In the genomic region with DNA sequence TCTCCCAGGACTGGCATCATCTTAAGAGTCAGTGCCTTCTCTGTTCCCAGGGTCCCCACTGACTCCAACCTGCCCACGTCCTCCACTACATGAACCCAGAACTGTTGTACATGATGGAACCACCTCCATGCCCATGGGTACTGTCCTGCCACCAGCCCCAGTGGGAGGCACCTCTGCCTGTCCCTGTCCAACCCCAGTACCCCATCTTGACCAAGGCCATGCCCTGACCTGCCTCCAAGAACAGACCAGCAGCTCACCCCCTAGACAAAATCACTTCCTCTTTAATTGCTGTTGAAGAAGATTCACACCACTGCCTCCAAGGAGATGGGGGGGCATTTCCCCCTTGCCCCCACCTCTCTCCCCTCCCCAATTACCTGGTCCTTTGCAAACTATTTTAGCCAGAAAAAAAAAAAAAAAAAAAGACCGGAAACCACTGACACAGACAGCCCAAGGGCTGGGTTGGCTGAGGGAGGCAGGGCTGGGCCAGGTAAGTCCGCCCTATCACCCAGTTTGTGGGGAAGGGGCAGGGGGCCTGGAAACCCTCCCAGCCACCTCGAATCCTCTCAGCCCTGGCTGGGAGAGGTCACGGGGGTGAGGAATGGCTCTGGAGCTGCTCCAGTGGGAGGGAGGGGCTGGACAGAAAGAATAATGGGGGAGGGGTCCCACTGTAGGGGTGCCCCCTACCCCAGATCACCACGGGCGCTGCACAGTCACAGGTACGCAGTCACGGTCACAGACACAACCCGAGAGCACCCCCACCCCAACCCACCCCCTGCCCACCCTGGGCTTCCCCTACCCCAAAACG, we compare ENCODE assay signal across 12 cellular contexts. TPM values are rescaled to one million over a fixed set of nuclear protein-coding genes. Genes with fewer than 3 reads are reported as not detected.
DNase-seq lines count a peak whose midpoint lies in the region; ATAC-seq, FAIRE-seq and TF ChIP-seq lines count a peak whose summit lies in the region.
"Had no signal": no experiment of that assay in that cellular context is flagged by ENCODE, and none has a peak within 500 bp of the region (broad histone marks: within the 10 kb centered on the region; RNA-seq: fewer than 3 reads in every experiment).

No MANE protein-coding gene starts in this region.

- no peaks in the 10 kb centered on the region for H3K27me3 Mint-ChIP-seq in activated CD4-positive, alpha-beta T cell treated with anti-CD3 and anti-CD28 coated beads, Interleukin-2, amount 10 ng/mL, durations not matched to agents 24 days and 14 days
- no peaks in the 10 kb centered on the region for H3K27me3 Mint-ChIP-seq in activated CD4-positive, alpha-beta memory T cell treated with anti-CD3 and anti-CD28 coated beads, Interleukin-2, amount 10 ng/mL, durations not matched to agents 7 days and 5 days
- H3K27me3 Mint-ChIP-seq in neural progenitor cell (ENCODE audit: insufficient read depth, low read depth): peaks cover 39% of the 10 kb centered on the region

- DNase-seq in activated CD4-positive, alpha-beta T cell treated with anti-CD3 and anti-CD28 coated beads, Interleukin-2, amount 10 ng/mL, durations not matched to agents 24 days and 14 days: no peak
- no peak for DNase-seq in activated CD4-positive, alpha-beta T cell treated with anti-CD3 and anti-CD28 coated beads for 1 hour
- peak; percentile 37 for DNase-seq in GM13976 (ENCODE audit: low spot score)
- no peak for DNase-seq in activated CD4-positive, alpha-beta memory T cell treated with anti-CD3 and anti-CD28 coated beads, Interleukin-2, amount 10 ng/mL, durations not matched to agents 7 days and 5 days
- DNase-seq in neural progenitor cell (ENCODE audit: low spot score): no peak
- DNase-seq in tibial nerve (ENCODE audit: low spot score in 2 of 2): no peak
- DNase-seq in GM12892 (ENCODE audit: insufficient read length): no peak
- DNase-seq: T-helper 9 cell had no signal

- FAIRE-seq in GM12892 (lab: Jason Lieb, UNC): no peak
- FAIRE-seq: A204.1 had no signal

- peaks cover 21% of the 10 kb centered on the region for H4K20me1 ChIP-seq in neural progenitor cell (ENCODE audit: low read depth)

- no peak for ATAC-seq in GM18867 (IDR thresholded peaks at IDR 0.05; ENCODE audit: unreplicated experiment)

- H3K4me2 ChIP-seq in neural progenitor cell: no peak overlapping the region

- POLR2A ChIA-PET in activated CD4-positive, alpha-beta memory T cell treated with anti-CD3 and anti-CD28 coated beads, Interleukin-2, amount 10 ng/mL, durations not matched to agents 7 days and 5 days (lab: Charles Lee): interaction anchor here (1.0 to 1.1 kb wide), 2 partner anchors 16 to 20 kb away, joined by 3 to 5 read pairs; a partner anchor contains a TSS

- H3K4me3 ChIP-seq in neural progenitor cell (no peak overlapping the region), tibial nerve (no peak overlapping the region)

- H3F3A ChIP-seq in neural progenitor cell (ENCODE audit: low read depth): no peaks in the 10 kb centered on the region

- H3K27ac ChIP-seq in neural progenitor cell: no peak overlapping the region
- H3K27ac ChIP-seq in tibial nerve: no peak overlapping the region
- H3K27ac ChIP-seq: brain microvascular endothelial cell, thyroid gland had no signal

- CTCF ChIA-PET in activated CD4-positive, alpha-beta memory T cell treated with anti-CD3 and anti-CD28 coated beads, Interleukin-2, amount 10 ng/mL, durations not matched to agents 7 days and 5 days (lab: Charles Lee): interaction anchor here (0.7 to 1.9 kb wide), 4 partner anchors 16 to 178 kb away, joined by 3 to 10 read pairs (median 4); no protein-coding TSS in a partner anchor

- H3K27ac Mint-ChIP-seq in activated CD4-positive, alpha-beta T cell treated with anti-CD3 and anti-CD28 coated beads, Interleukin-2, amount 10 ng/mL, durations not matched to agents 24 days and 14 days: peak overlapping the region; percentile 51
- H3K27ac Mint-ChIP-seq in activated CD4-positive, alpha-beta memory T cell treated with anti-CD3 and anti-CD28 coated beads, Interleukin-2, amount 10 ng/mL, durations not matched to agents 7 days and 5 days: peak overlapping the region; percentile 22
- H3K27ac Mint-ChIP-seq in neural progenitor cell: no peak overlapping the region

- H3K9me3 ChIP-seq in neural progenitor cell (ENCODE audit: low read depth): no peaks in the 10 kb centered on the region
- no peaks in the 10 kb centered on the region for H3K9me3 ChIP-seq in tibial nerve
- H3K9me3 ChIP-seq: thyroid gland had no signal

- peaks cover 39% of the 10 kb centered on the region for H3K36me3 Mint-ChIP-seq in activated CD4-positive, alpha-beta T cell treated with anti-CD3 and anti-CD28 coated beads, Interleukin-2, amount 10 ng/mL, durations not matched to agents 24 days and 14 days (ENCODE audit: low read depth)
- peaks cover 61% of the 10 kb centered on the region for H3K36me3 Mint-ChIP-seq in activated CD4-positive, alpha-beta memory T cell treated with anti-CD3 and anti-CD28 coated beads, Interleukin-2, amount 10 ng/mL, durations not matched to agents 7 days and 5 days (ENCODE audit: low read depth)
- peaks cover 2% of the 10 kb centered on the region for H3K36me3 Mint-ChIP-seq in neural progenitor cell

- H3K9me3 Mint-ChIP-seq in activated CD4-positive, alpha-beta T cell treated with anti-CD3 and anti-CD28 coated beads, Interleukin-2, amount 10 ng/mL, durations not matched to agents 24 days and 14 days: no peaks in the 10 kb centered on the region
- no peaks in the 10 kb centered on the region for H3K9me3 Mint-ChIP-seq in activated CD4-positive, alpha-beta memory T cell treated with anti-CD3 and anti-CD28 coated beads, Interleukin-2, amount 10 ng/mL, durations not matched to agents 7 days and 5 days
- H3K9me3 Mint-ChIP-seq in neural progenitor cell: peaks cover 7% of the 10 kb centered on the region

- TF ChIP-seq POLR2A in tibial nerve (IDR thresholded peaks at IDR 0.05): no peak
- no peak for TF ChIP-seq POLR2A in GM12892 (IDR thresholded peaks at IDR 0.05; ENCODE audit: low read depth, low read length)

- H3K4me1 ChIP-seq in neural progenitor cell (peaks cover 3% of the 10 kb centered on the region), tibial nerve (peaks cover 0 to 22% (median 0%) of the 10 kb centered on the region in 4 donors)

- in situ Hi-C loops in GM13976 (cut with MboI; ENCODE audit: low sequenced_read_pairs, unreplicated experiment): no loop called here

- 53 to 68% methylated on average over 10 to 11 of the region's 11 CpGs for WGBS in tibial nerve, 2 donors

- TF ChIP-seq CTCF in GM13976 (IDR thresholded peaks at IDR 0.05; ENCODE audit: borderline replicate concordance, control extremely low read depth, extremely low read depth, insufficient read depth, missing control alignments) (no peak), neural progenitor cell (IDR thresholded peaks at IDR 0.05) (no peak), tibial nerve (IDR thresholded peaks at IDR 0.05) (no peak)

- H3K9ac ChIP-seq in neural progenitor cell: no peak overlapping the region

- H3K79me2 ChIP-seq in neural progenitor cell (ENCODE audit: low read depth): no peaks in the 10 kb centered on the region

- H3K4me3 Mint-ChIP-seq in activated CD4-positive, alpha-beta T cell treated with anti-CD3 and anti-CD28 coated beads, Interleukin-2, amount 10 ng/mL, durations not matched to agents 24 days and 14 days: no peak overlapping the region
- H3K4me3 Mint-ChIP-seq in activated CD4-positive, alpha-beta memory T cell treated with anti-CD3 and anti-CD28 coated beads, Interleukin-2, amount 10 ng/mL, durations not matched to agents 7 days and 5 days: no peak overlapping the region
- H3K4me3 Mint-ChIP-seq in neural progenitor cell: peak overlapping the region; percentile 47

- H2AFZ ChIP-seq in neural progenitor cell (replicated peaks): no peak overlapping the region

- no peaks in the 10 kb centered on the region for H3K4me1 Mint-ChIP-seq in activated CD4-positive, alpha-beta T cell treated with anti-CD3 and anti-CD28 coated beads, Interleukin-2, amount 10 ng/mL, durations not matched to agents 24 days and 14 days
- peaks cover 2% of the 10 kb centered on the region for H3K4me1 Mint-ChIP-seq in activated CD4-positive, alpha-beta memory T cell treated with anti-CD3 and anti-CD28 coated beads, Interleukin-2, amount 10 ng/mL, durations not matched to agents 7 days and 5 days
- peaks cover 12% of the 10 kb centered on the region for H3K4me1 Mint-ChIP-seq in neural progenitor cell

- no peaks in the 10 kb centered on the region for H3K36me3 ChIP-seq in neural progenitor cell
- H3K36me3 ChIP-seq in tibial nerve: peaks cover 0 to 22% (median 9%) of the 10 kb centered on the region in 3 donors

- intact Hi-C loops in activated CD4-positive, alpha-beta T cell treated with anti-CD3 and anti-CD28 coated beads, Interleukin-2, amount 10 ng/mL, durations not matched to agents 24 days and 14 days (cut with micrococcal nuclease): no loop called here

- H3K27me3 ChIP-seq in neural progenitor cell: peaks cover 75% of the 10 kb centered on the region
- H3K27me3 ChIP-seq in tibial nerve: peaks cover 0 to 5% of the 10 kb centered on the region in 2 donors
- H3K27me3 ChIP-seq: brain microvascular endothelial cell, thyroid gland had no signal

- no peak for TF ChIP-seq EP300 in tibial nerve (IDR thresholded peaks at IDR 0.05)

RNA-seq across cellular contexts. Expression of a gene that starts 13.4 kb away (rescaled TPM):
- total RNA-seq in activated CD4-positive, alpha-beta T cell treated with anti-CD3 and anti-CD28 coated beads, Interleukin-2, amount 10 ng/mL, durations not matched to agents 24 days and 14 days: 27.1 and 28.2 TPM in 2 replicates
- total RNA-seq in activated CD4-positive, alpha-beta memory T cell treated with anti-CD3 and anti-CD28 coated beads, Interleukin-2, amount 10 ng/mL, durations not matched to agents 7 days and 5 days: 10 to 100 TPM; 84.5 to 85.1 TPM
- 1.7 and 2.7 TPM in 2 replicates for total RNA-seq in neural progenitor cell (ENCODE audit: low replicate concordance)
- total RNA-seq in tibial nerve: 1 to 10 TPM; 1.1 to 5.7 (median 2.5) TPM
- polyA plus RNA-seq in GM12892 (2012; ENCODE audit: missing spikeins): 4.7 TPM

RNA-seq across cellular contexts. Expression of a gene that starts 19.7 kb away (rescaled TPM):
- total RNA-seq in activated CD4-positive, alpha-beta T cell treated with anti-CD3 and anti-CD28 coated beads, Interleukin-2, amount 10 ng/mL, durations not matched to agents 24 days and 14 days: 19.2 and 19.4 TPM in 2 replicates
- total RNA-seq in activated CD4-positive, alpha-beta memory T cell treated with anti-CD3 and anti-CD28 coated beads, Interleukin-2, amount 10 ng/mL, durations not matched to agents 7 days and 5 days: 10 to 100 TPM; 21.8 to 23.0 TPM
- 57.6 and 61.3 TPM in 2 replicates for total RNA-seq in neural progenitor cell (ENCODE audit: low replicate concordance)
- 100 to 1,000 TPM in 1 of 4 donors, 10 to 100 TPM in 3; 47.1 to 115 (median 80.1) TPM for total RNA-seq in tibial nerve
- polyA plus RNA-seq in GM12892 (2012; ENCODE audit: missing spikeins): 30.4 TPM

RNA-seq across cellular contexts. Expression of a gene that starts 27.0 kb away (rescaled TPM):
- total RNA-seq in activated CD4-positive, alpha-beta T cell treated with anti-CD3 and anti-CD28 coated beads, Interleukin-2, amount 10 ng/mL, durations not matched to agents 24 days and 14 days: 240 and 248 TPM in 2 replicates
- 10 to 100 TPM; 87.7 to 88.6 TPM for total RNA-seq in activated CD4-positive, alpha-beta memory T cell treated with anti-CD3 and anti-CD28 coated beads, Interleukin-2, amount 10 ng/mL, durations not matched to agents 7 days and 5 days
- 169 and 348 TPM in 2 replicates for total RNA-seq in neural progenitor cell (ENCODE audit: low replicate concordance)
- total RNA-seq in tibial nerve: 100 to 1,000 TPM in 2 of 4 donors, 10 to 100 TPM in 2; 79.1 to 156 (median 99.0) TPM
- polyA plus RNA-seq in GM12892 (2012; ENCODE audit: missing spikeins): 137 TPM

RNA-seq across cellular contexts. Expression of a gene that starts 29.8 kb away (rescaled TPM):
- total RNA-seq in activated CD4-positive, alpha-beta T cell treated with anti-CD3 and anti-CD28 coated beads, Interleukin-2, amount 10 ng/mL, durations not matched to agents 24 days and 14 days: 21.6 and 22.7 TPM in 2 replicates
- 10 to 100 TPM; 29.2 to 31.4 TPM for total RNA-seq in activated CD4-positive, alpha-beta memory T cell treated with anti-CD3 and anti-CD28 coated beads, Interleukin-2, amount 10 ng/mL, durations not matched to agents 7 days and 5 days
- total RNA-seq in neural progenitor cell (ENCODE audit: low replicate concordance): 8.1 and 11.9 TPM in 2 replicates
- 10 to 100 TPM in 2 of 4 donors, 1 to 10 TPM in 2; 4.2 to 19.8 (median 10.4) TPM for total RNA-seq in tibial nerve
- 11.8 TPM for polyA plus RNA-seq in GM12892 (2012; ENCODE audit: missing spikeins)

RNA-seq across cellular contexts. Expression of a gene that starts 31.2 kb away (rescaled TPM):
- 84.3 and 92.6 TPM in 2 replicates for total RNA-seq in activated CD4-positive, alpha-beta T cell treated with anti-CD3 and anti-CD28 coated beads, Interleukin-2, amount 10 ng/mL, durations not matched to agents 24 days and 14 days
- total RNA-seq in activated CD4-positive, alpha-beta memory T cell treated with anti-CD3 and anti-CD28 coated beads, Interleukin-2, amount 10 ng/mL, durations not matched to agents 7 days and 5 days: 100 to 1,000 TPM; 146 to 152 TPM
- total RNA-seq in neural progenitor cell (ENCODE audit: low replicate concordance) (107 and 113 TPM in 2 replicates), tibial nerve (100 to 1,000 TPM; 185 to 288 (median 224) TPM)
- polyA plus RNA-seq in GM12892 (2012; ENCODE audit: missing spikeins): 67.8 TPM
